Comparison of ENCODE assay signal across 1 cellular context in genomic region chr1:3320246-3321152, GRCh38.
TF ChIP-seq lines count a peak whose summit lies in the region.

No MANE protein-coding gene starts in this region.

TF ChIP-seq in HepG2, 621 proteins besides CTCF, POLR2A, EP300 and RAD21 (continued from another document and continues in another):
- TF ChIP-seq ZSCAN31 (CRISPR knock-in tag; IDR thresholded peaks at IDR 0.05; ENCODE audit: low read depth) (peak; percentile 65), GTF3A (CRISPR knock-in tag; conservative IDR thresholded peaks at IDR 0.05) (0 out of 2 replicates have a peak, but pooled peaks have one; percentile 39), YEATS2 (CRISPR knock-in tag; IDR thresholded peaks at IDR 0.05; ENCODE audit: borderline replicate concordance) (peak; percentile 65; the same call in 1 of the 2 replicates), YEATS4 (CRISPR knock-in tag; IDR thresholded peaks at IDR 0.05; ENCODE audit: borderline replicate concordance) (peak; percentile 91), ZNF83 (CRISPR knock-in tag; IDR thresholded peaks at IDR 0.05; ENCODE audit: borderline replicate concordance) (no peak), NR2F2 (IDR thresholded peaks at IDR 0.05; ENCODE audit: borderline replicate concordance, low read depth) (no peak), ZNF513 (CRISPR knock-in tag; conservative IDR thresholded peaks at IDR 0.05) (0 out of 2 replicates have a peak, but pooled peaks have one; percentile 80), ZNF446 (CRISPR knock-in tag; IDR thresholded peaks at IDR 0.05) (0 out of 2 replicates have a peak, but pooled peaks have one; percentile 65), ZNF564 (CRISPR knock-in tag; IDR thresholded peaks at IDR 0.05) (0 out of 2 replicates have a peak, but pooled peaks have one; percentile 13), ZNF720 (CRISPR knock-in tag; IDR thresholded peaks at IDR 0.05) (0 out of 2 replicates have a peak, but pooled peaks have one; percentile 13), NCOA5 (CRISPR knock-in tag; IDR thresholded peaks at IDR 0.05) (no peak), ZFP36L1 (CRISPR knock-in tag; IDR thresholded peaks at IDR 0.05) (peak; percentile 59; the same call in 1 of the 2 replicates), UBTF (CRISPR knock-in tag; IDR thresholded peaks at IDR 0.05) (peak; percentile 92), ZNF790 (CRISPR knock-in tag; IDR thresholded peaks at IDR 0.05; ENCODE audit: borderline replicate concordance) (peak; percentile 93; the same call in 1 of the 2 replicates), ZNF543 (CRISPR knock-in tag; IDR thresholded peaks at IDR 0.05) (peak; percentile 94), DDIT3 (CRISPR knock-in tag; IDR thresholded peaks at IDR 0.05) (no peak; the same call in 1 of the 2 replicates), ZNF512B (CRISPR knock-in tag; IDR thresholded peaks at IDR 0.05; ENCODE audit: borderline replicate concordance) (no peak), ZNF180 (CRISPR knock-in tag; IDR thresholded peaks at IDR 0.05; ENCODE audit: borderline replicate concordance, low read depth) (no peak), HCFC1 (IDR thresholded peaks at IDR 0.05; ENCODE audit: low read depth, low read length) (no peak), ZBTB21 (CRISPR knock-in tag; IDR thresholded peaks at IDR 0.05) (0 out of 2 replicates have a peak, but pooled peaks have one; percentile 21), IRX3 (CRISPR knock-in tag; IDR thresholded peaks at IDR 0.05; ENCODE audit: borderline replicate concordance, low read depth) (no peak; the same call in 1 of the 2 replicates), ZBTB14 (CRISPR knock-in tag; IDR thresholded peaks at IDR 0.05) (no peak), THAP11 (CRISPR knock-in tag; IDR thresholded peaks at IDR 0.05) (peak; percentile 82), ZNF296 (CRISPR knock-in tag; conservative IDR thresholded peaks at IDR 0.05) (peak; percentile 86; the same call in 1 of the 2 replicates), SMAD3 (CRISPR knock-in tag; IDR thresholded peaks at IDR 0.05) (peak; percentile 95), AGO1 (IDR thresholded peaks at IDR 0.05; ENCODE audit: low read depth, low read length, poor library complexity, severe bottlenecking) (peak; percentile 54), ZNF660 (CRISPR knock-in tag; IDR thresholded peaks at IDR 0.05; ENCODE audit: borderline replicate concordance, low read depth) (no peak), DNMT1 (CRISPR knock-in tag; IDR thresholded peaks at IDR 0.05) (peak; percentile 7; the same call in 1 of the 2 replicates), NBN (conservative IDR thresholded peaks at IDR 0.05) (no peak), NAIF1 (CRISPR knock-in tag; IDR thresholded peaks at IDR 0.05; ENCODE audit: borderline replicate concordance) (peak; percentile 38; the same call in 1 of the 2 replicates), U2AF1 (optimal IDR thresholded peaks at IDR 0.05; ENCODE audit: low read depth, low read length) (peak; percentile 87), ZNF552 (CRISPR knock-in tag; IDR thresholded peaks at IDR 0.05; ENCODE audit: borderline replicate concordance) (0 out of 2 replicates have a peak, but pooled peaks have one; percentile 33), ISL2 (CRISPR knock-in tag; IDR thresholded peaks at IDR 0.05) (peak; percentile 92), RARA (CRISPR knock-in tag; IDR thresholded peaks at IDR 0.05) (peak; percentile 100), ZNF850 (CRISPR knock-in tag; conservative IDR thresholded peaks at IDR 0.05) (no peak), ZNF777 (CRISPR knock-in tag; IDR thresholded peaks at IDR 0.05) (peak; percentile 39; the same call in 1 of the 2 replicates), AGO2 (optimal IDR thresholded peaks at IDR 0.05; ENCODE audit: low read depth, low read length) (peak; percentile 55), KDM6A (CRISPR knock-in tag; IDR thresholded peaks at IDR 0.05; ENCODE audit: low read depth) (peak; percentile 99), KAT7 (CRISPR knock-in tag; IDR thresholded peaks at IDR 0.05; ENCODE audit: borderline replicate concordance) (peak; percentile 89; the same call in 1 of the 2 replicates), NCOA1 (CRISPR knock-in tag; IDR thresholded peaks at IDR 0.05) (peak; percentile 89; the same call in 1 of the 2 replicates), ZNF772 (CRISPR knock-in tag; IDR thresholded peaks at IDR 0.05) (peak; percentile 86; the same call in 1 of the 2 replicates), ZNF576 (CRISPR knock-in tag; IDR thresholded peaks at IDR 0.05) (no peak)
- TF ChIP-seq, protein P1, sequence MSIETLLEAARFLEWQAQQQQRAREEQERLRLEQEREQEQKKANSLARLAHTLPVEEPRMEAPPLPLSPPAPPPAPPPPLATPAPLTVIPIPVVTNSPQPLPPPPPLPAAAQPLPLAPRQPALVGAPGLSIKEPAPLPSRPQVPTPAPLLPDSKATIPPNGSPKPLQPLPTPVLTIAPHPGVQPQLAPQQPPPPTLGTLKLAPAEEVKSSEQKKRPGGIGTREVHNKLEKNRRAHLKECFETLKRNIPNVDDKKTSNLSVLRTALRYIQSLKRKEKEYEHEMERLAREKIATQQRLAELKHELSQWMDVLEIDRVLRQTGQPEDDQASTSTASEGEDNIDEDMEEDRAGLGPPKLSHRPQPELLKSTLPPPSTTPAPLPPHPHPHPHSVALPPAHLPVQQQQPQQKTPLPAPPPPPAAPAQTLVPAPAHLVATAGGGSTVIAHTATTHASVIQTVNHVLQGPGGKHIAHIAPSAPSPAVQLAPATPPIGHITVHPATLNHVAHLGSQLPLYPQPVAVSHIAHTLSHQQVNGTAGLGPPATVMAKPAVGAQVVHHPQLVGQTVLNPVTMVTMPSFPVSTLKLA (IDR thresholded peaks at IDR 0.05) = peak; percentile 1; the same call in 1 of the 2 replicates
- TF ChIP-seq, protein P2, sequence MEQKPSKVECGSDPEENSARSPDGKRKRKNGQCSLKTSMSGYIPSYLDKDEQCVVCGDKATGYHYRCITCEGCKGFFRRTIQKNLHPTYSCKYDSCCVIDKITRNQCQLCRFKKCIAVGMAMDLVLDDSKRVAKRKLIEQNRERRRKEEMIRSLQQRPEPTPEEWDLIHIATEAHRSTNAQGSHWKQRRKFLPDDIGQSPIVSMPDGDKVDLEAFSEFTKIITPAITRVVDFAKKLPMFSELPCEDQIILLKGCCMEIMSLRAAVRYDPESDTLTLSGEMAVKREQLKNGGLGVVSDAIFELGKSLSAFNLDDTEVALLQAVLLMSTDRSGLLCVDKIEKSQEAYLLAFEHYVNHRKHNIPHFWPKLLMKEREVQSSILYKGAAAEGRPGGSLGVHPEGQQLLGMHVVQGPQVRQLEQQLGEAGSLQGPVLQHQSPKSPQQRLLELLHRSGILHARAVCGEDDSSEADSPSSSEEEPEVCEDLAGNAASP (CRISPR knock-in tag; IDR thresholded peaks at IDR 0.05; ENCODE audit: borderline replicate concordance) = peak; percentile 93
- TF ChIP-seq, protein P3, sequence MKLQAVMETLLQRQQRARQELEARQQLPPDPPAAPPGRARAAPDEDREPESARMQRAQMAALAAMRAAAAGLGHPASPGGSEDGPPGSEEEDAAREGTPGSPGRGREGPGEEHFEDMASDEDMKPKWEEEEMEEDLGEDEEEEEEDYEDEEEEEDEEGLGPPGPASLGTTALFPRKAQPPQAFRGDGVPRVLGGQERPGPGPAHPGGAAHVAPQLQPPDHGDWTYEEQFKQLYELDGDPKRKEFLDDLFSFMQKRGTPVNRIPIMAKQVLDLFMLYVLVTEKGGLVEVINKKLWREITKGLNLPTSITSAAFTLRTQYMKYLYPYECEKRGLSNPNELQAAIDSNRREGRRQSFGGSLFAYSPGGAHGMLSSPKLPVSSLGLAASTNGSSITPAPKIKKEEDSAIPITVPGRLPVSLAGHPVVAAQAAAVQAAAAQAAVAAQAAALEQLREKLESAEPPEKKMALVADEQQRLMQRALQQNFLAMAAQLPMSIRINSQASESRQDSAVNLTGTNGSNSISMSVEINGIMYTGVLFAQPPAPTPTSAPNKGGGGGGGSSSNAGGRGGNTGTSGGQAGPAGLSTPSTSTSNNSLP (IDR thresholded peaks at IDR 0.05; ENCODE audit: low read depth, low read length) = peak; percentile 32; the same call in 1 of the 2 replicates
- TF ChIP-seq, protein P4, sequence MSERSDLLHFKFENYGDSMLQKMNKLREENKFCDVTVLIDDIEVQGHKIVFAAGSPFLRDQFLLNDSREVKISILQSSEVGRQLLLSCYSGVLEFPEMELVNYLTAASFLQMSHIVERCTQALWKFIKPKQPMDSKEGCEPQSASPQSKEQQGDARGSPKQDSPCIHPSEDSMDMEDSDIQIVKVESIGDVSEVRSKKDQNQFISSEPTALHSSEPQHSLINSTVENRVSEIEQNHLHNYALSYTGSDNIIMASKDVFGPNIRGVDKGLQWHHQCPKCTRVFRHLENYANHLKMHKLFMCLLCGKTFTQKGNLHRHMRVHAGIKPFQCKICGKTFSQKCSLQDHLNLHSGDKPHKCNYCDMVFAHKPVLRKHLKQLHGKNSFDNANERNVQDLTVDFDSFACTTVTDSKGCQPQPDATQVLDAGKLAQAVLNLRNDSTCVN (CRISPR knock-in tag; IDR thresholded peaks at IDR 0.05; ENCODE audit: borderline replicate concordance) = peak; percentile 72; the same call in 1 of the 2 replicates
- TF ChIP-seq, protein P5, sequence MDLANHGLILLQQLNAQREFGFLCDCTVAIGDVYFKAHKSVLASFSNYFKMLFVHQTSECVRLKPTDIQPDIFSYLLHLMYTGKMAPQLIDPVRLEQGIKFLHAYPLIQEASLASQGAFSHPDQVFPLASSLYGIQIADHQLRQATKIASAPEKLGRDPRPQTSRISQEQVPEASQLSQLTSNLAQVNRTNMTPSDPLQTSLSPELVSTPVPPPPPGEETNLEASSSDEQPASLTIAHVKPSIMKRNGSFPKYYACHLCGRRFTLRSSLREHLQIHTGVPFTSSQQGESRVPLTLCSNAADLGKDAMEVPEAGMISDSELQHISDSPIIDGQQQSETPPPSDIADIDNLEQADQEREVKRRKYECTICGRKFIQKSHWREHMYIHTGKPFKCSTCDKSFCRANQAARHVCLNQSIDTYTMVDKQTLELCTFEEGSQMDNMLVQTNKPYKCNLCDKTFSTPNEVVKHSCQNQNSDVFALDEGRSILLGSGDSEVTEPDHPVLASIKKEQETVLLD (CRISPR knock-in tag; IDR thresholded peaks at IDR 0.05; ENCODE audit: low read depth) = no peak
- TF ChIP-seq, protein P6, sequence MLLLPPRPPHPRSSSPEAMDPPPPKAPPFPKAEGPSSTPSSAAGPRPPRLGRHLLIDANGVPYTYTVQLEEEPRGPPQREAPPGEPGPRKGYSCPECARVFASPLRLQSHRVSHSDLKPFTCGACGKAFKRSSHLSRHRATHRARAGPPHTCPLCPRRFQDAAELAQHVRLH (CRISPR knock-in tag; IDR thresholded peaks at IDR 0.05; ENCODE audit: borderline replicate concordance, low read depth) = peak; percentile 91
